In the genomic region with DNA sequence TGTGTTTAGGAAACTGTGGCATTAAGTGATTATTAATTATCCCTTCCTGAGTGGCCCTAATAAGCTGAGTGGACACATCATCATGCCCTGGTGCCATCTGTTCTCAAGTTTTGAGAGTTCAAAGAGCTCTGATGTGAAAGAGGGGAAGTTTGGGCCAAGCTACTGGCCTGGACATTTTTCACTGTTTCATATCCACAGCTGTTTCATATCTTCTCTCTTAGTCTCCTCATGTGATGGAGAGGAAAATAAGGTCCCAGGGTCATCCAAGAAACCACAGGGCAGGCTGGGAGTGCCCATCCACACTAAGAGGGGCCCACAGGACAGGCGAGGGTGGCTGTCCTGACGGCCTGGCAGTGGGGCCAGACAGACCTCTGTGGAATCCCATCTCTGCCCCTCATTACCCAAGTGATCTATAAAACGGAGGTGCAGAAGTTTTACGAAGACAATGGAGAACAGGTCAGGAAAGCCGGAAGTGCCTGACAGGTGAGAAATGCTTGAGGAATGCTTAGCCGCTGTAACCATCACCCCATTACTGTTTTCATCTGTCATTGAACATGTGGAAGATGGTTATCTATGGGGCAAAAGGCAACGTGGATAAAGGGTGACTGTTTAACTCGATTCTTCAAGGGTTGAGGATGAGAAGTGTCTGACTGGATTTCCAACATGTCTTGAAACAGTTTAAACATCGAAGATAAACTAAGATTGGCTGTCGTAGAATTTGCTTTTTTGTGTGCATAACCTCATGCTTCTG, we compare ENCODE assay signal across 12 cellular contexts. TPM values are rescaled to one million over a fixed set of nuclear protein-coding genes. Genes with fewer than 3 reads are reported as not detected.
DNase-seq lines count a peak whose midpoint lies in the region; ATAC-seq, FAIRE-seq and TF ChIP-seq lines count a peak whose summit lies in the region.
"Had no signal": no experiment of that assay in that cellular context is flagged by ENCODE, and none has a peak within 500 bp of the region (broad histone marks: within the 10 kb centered on the region; RNA-seq: fewer than 3 reads in every experiment).

No MANE protein-coding gene starts in this region.

- FAIRE-seq in endothelial cell of umbilical vein (lab: Jason Lieb, UNC) = peak; percentile 44
- FAIRE-seq: endometrium had no signal

- WGBS in esophagus muscularis mucosa = 79% methylated on average over 10 of the region's 10 CpGs

- TF ChIP-seq CTCF in endothelial cell of umbilical vein (IDR thresholded peaks at IDR 0.05; ENCODE audit: extremely low read depth in 1 of 2, insufficient read depth in 1 of 2, low read depth in 1 of 2, low read length in 2 of 2) = no peak
- no peak for TF ChIP-seq CTCF in esophagus muscularis mucosa (IDR thresholded peaks at IDR 0.05)

- H3K27me3 ChIP-seq in endothelial cell of umbilical vein (ENCODE audit: control insufficient read depth in 2 of 2, insufficient read depth in 2 of 2, low read length in 2 of 2) (no peaks in the 10 kb centered on the region), esophagus muscularis mucosa (no peaks in the 10 kb centered on the region)

- H3K9me1 ChIP-seq in endothelial cell of umbilical vein (replicated peaks; ENCODE audit: control insufficient read depth, extremely low read depth, insufficient read depth, low read length) = no peaks in the 10 kb centered on the region

- H3K4me1 ChIP-seq in endothelial cell of umbilical vein (ENCODE audit: control insufficient read depth, extremely low read depth, insufficient read depth, low read length) (peaks cover 13% of the 10 kb centered on the region), esophagus muscularis mucosa (peaks cover 14 to 35% (median 18%) of the 10 kb centered on the region in 4 donors)

- H3K9me3 ChIP-seq in endothelial cell of umbilical vein (replicated peaks; ENCODE audit: control insufficient read depth, insufficient read depth, low read length) = no peaks in the 10 kb centered on the region
- no peaks in the 10 kb centered on the region for H3K9me3 ChIP-seq in esophagus muscularis mucosa

- ATAC-seq in HG03521 (IDR thresholded peaks at IDR 0.05; ENCODE audit: unreplicated experiment) = no peak

- H3K36me3 ChIP-seq in endothelial cell of umbilical vein (ENCODE audit: control insufficient read depth in 2 of 2, extremely low read depth in 1 of 2, insufficient read depth in 2 of 2, low read length in 2 of 2) = peaks cover 0 to 3% of the 10 kb centered on the region in 2 experiments
- H3K36me3 ChIP-seq in esophagus muscularis mucosa = peaks cover 0 to 4% (median 0%) of the 10 kb centered on the region in 4 donors

- POLR2A ChIA-PET in endothelial cell of umbilical vein (lab: Charles Lee) = no interaction called here

- no peak overlapping the region for H2AFZ ChIP-seq in endothelial cell of umbilical vein (ENCODE audit: low read depth, low read length)

- intact Hi-C loops in endothelial cell of umbilical vein (cut with micrococcal nuclease) = no loop called here
- intact Hi-C loops in esophagus muscularis mucosa (cut with DNase I) = no loop called here

- BruUV-seq in endothelial cell of umbilical vein (replicated peaks; lab: Mats Ljungman, UMichigan) = no TSS peak

- DNase-seq in Daoy (ENCODE audit: low read depth) (peak; percentile 59), M059J (ENCODE audit: low read depth) (peak; percentile 91), endothelial cell of umbilical vein (ENCODE audit: low read depth, low spot score) (no peak), renal cortical epithelial cell (ENCODE audit: low read depth) (peak; percentile 35), SKM-1 (lab: John Stamatoyannopoulos, UW; ENCODE audit: unreplicated experiment) (no peak), esophagus muscularis mucosa (ENCODE audit: extremely low spot score) (no peak)
- DNase-seq: activated effector memory CD4-positive, alpha-beta T cell treated with Interleukin-2 at 50 U/mL for 16 hours; DND-41; NCI-H345; T-helper 9 cell had no signal

- no peak overlapping the region for H3K4me3 ChIP-seq in endothelial cell of umbilical vein (replicated peaks in 1 of 3; ENCODE audit: insufficient read depth in 1 of 3, low read depth in 1 of 3, low read length in 3 of 3)
- H3K4me3 ChIP-seq in esophagus muscularis mucosa = no peak overlapping the region

- no peaks in the 10 kb centered on the region for H4K20me1 ChIP-seq in endothelial cell of umbilical vein (replicated peaks; ENCODE audit: control insufficient read depth, extremely low read depth, insufficient read depth, low read length)

- dilution Hi-C loops in endothelial cell of umbilical vein (cut with MboI; ENCODE audit: extremely low pct_ligation_motif_present, low sequenced_read_pairs) = no loop called here

- H3K4me2 ChIP-seq in endothelial cell of umbilical vein (ENCODE audit: insufficient read depth, low read length) = no peak overlapping the region

- no peak for TF ChIP-seq EP300 in esophagus muscularis mucosa (IDR thresholded peaks at IDR 0.05)

- no peak overlapping the region for H3K27ac ChIP-seq in endothelial cell of umbilical vein (ENCODE audit: insufficient read depth, low read depth, low read length)
- no peak overlapping the region for H3K27ac ChIP-seq in esophagus muscularis mucosa (replicated peaks in 1 of 4)

- peaks cover 7% of the 10 kb centered on the region for H3K79me2 ChIP-seq in endothelial cell of umbilical vein (ENCODE audit: control insufficient read depth, insufficient read depth, low read length)

- TF ChIP-seq POLR2A in endothelial cell of umbilical vein (IDR thresholded peaks at IDR 0.05; ENCODE audit: low read depth, low read length) (no peak), esophagus muscularis mucosa (IDR thresholded peaks at IDR 0.05; ENCODE audit: low read depth) (no peak)

- H3K9ac ChIP-seq in endothelial cell of umbilical vein (replicated peaks; ENCODE audit: extremely low read depth, insufficient read depth, low read length) = no peak overlapping the region

- CTCF ChIA-PET in endothelial cell of umbilical vein (lab: Charles Lee) = interaction anchor here (0.6 to 4.3 kb wide), 3 partner anchors 10 to 160 kb away, joined by 3 to 40 read pairs (median 4); a partner anchor contains a TSS

TF ChIP-seq in endothelial cell of umbilical vein, 7 proteins besides CTCF, POLR2A, EP300 and RAD21:
- no peak for TF ChIP-seq MYC (IDR thresholded peaks at IDR 0.05; ENCODE audit: low read depth, low read length)
- no peak for TF ChIP-seq GATA2 (IDR thresholded peaks at IDR 0.05; ENCODE audit: insufficient read depth, insufficient read length, low read depth, low read length)
- TF ChIP-seq JUN (IDR thresholded peaks at IDR 0.05; ENCODE audit: borderline replicate concordance, insufficient read depth, insufficient read length, low read depth) = no peak
- no peak for TF ChIP-seq POLR2AphosphoS5 (IDR thresholded peaks at IDR 0.05; ENCODE audit: insufficient read depth, low read depth, low read length)
- no peak for TF ChIP-seq FOS (IDR thresholded peaks at IDR 0.05; ENCODE audit: borderline replicate concordance, insufficient read depth, low read length)
- no peak for TF ChIP-seq EZH2 (IDR thresholded peaks at IDR 0.05; ENCODE audit: borderline replicate concordance, low read depth, low read length, severe bottlenecking)
TF ChIP-seq in endothelial cell of umbilical vein: peak in this region for 0.

RNA-seq across cellular contexts. Expression of a gene that starts 17.1 kb away (rescaled TPM):
- total RNA-seq in Daoy (2014; rRNA removed; shearing (Covaris generic)) = 7.7 and 8.9 TPM in 2 replicates
- total RNA-seq in M059J (2014; rRNA removed; shearing (Covaris generic)) = 14.2 and 23.1 TPM in 2 replicates
- total RNA-seq in endothelial cell of umbilical vein (11.0 and 13.0 TPM in 2 replicates), renal cortical epithelial cell (12.0 and 25.6 TPM in 2 replicates), esophagus muscularis mucosa (1 to 10 TPM in 3 of 4 donors, under 1 TPM in 1; 0.97 to 5.3 (median 3.0) TPM)
- polyA plus RNA-seq in endothelial cell of umbilical vein = 2.4 and 3.4 TPM in 2 replicates
- polyA plus RNA-seq in endothelial cell of umbilical vein (2011; cell fraction: cytosol; rRNA removed) = 4.3 and 5.7 TPM in 2 replicates
- polyA plus RNA-seq in endothelial cell of umbilical vein (2011; cell fraction: nucleus; rRNA removed) = 6.9 and 9.8 TPM in 2 replicates
- polyA plus RNA-seq in endothelial cell of umbilical vein (2012) = 7.2 and 9.5 TPM in 2 replicates
- polyA minus RNA-seq in endothelial cell of umbilical vein = 12.5 and 13.1 TPM in 2 replicates
- polyA minus RNA-seq in endothelial cell of umbilical vein (2011; cell fraction: cytosol; rRNA and poly(A)+ RNA removed) = 37.8 TPM
- polyA minus RNA-seq in endothelial cell of umbilical vein (2011; cell fraction: nucleus; rRNA and poly(A)+ RNA removed) = 5.6 TPM in 2 replicates

Comparison
In these comparisons a context has a peak if more than half of its experiments do, and no peak if none do; other contexts are left out.
1. DNase-seq: peak in Daoy (single experiment), M059J (single experiment) and renal cortical epithelial cell (single experiment); none in endothelial cell of umbilical vein (single experiment), SKM-1 (single experiment) and esophagus muscularis mucosa (single experiment).